In genomic region chr9:128913048-128913900, GRCh38 we compare ENCODE assay signal across 10 cellular contexts. TPM values are rescaled to one million over a fixed set of nuclear protein-coding genes. Genes with fewer than 3 reads are reported as not detected.
DNase-seq lines count a peak whose midpoint lies in the region; ATAC-seq and TF ChIP-seq lines count a peak whose summit lies in the region.
"Had no signal": no experiment of that assay in that cellular context is flagged by ENCODE, and none has a peak within 500 bp of the region (broad histone marks: within the 10 kb centered on the region; RNA-seq: fewer than 3 reads in every experiment).

No MANE protein-coding gene starts in this region.

- peak overlapping the region; percentile 69 for H3K27ac Mint-ChIP-seq in activated naive CD8-positive, alpha-beta T cell
- H3K27ac Mint-ChIP-seq in immature natural killer cell, result peak overlapping the region; percentile 80 to 87 (median 84)

- TF ChIP-seq CTCF in spleen (IDR thresholded peaks at IDR 0.05 in 8 of 11, conservative IDR thresholded peaks at IDR 0.05 in 3 of 11), result no peak

- ATAC-seq in HG03439 (IDR thresholded peaks at IDR 0.05; ENCODE audit: unreplicated experiment), result no peak
- no peak for ATAC-seq in HG03108 (IDR thresholded peaks at IDR 0.05; ENCODE audit: unreplicated experiment)

- intact Hi-C loops in spleen (cut with DNase I; ENCODE audit: low total_unique reads), result no loop called here

- H3K4me1 ChIP-seq in spleen, result peaks cover 28 to 88% (median 62%) of the 10 kb centered on the region in 6 donors

- peak overlapping the region in 7 of 8 donors; percentile 6 to 77 (median 74) for H3K27ac ChIP-seq in spleen
- H3K27ac ChIP-seq: cardiac muscle cell had no signal

- peaks cover 7% of the 10 kb centered on the region for H3K36me3 Mint-ChIP-seq in activated naive CD8-positive, alpha-beta T cell
- H3K36me3 Mint-ChIP-seq in immature natural killer cell, result peaks cover 6 to 37% (median 12%) of the 10 kb centered on the region in 3 donors

- DNase-seq in H7 (peak; percentile 42), immature natural killer cell (no peak), spleen (no peak), NCI-H146 (lab: John Stamatoyannopoulos, UW) (no peak)
- no peak for DNase-seq in stimulated activated CD4-positive, alpha-beta T cell treated with anti-CD3 and anti-CD28 coated beads, Interleukin-4, amount 100 ng/mL, for 24 hours
- DNase-seq: NCI-H1092 treated with DMSO at 0.1 percent for 48 hours had no signal

- no peaks in the 10 kb centered on the region for H3K27me3 Mint-ChIP-seq in activated naive CD8-positive, alpha-beta T cell
- H3K27me3 Mint-ChIP-seq in immature natural killer cell (ENCODE audit: low read depth in 3 of 3), result peaks cover 2 to 4% (median 3%) of the 10 kb centered on the region in 3 donors

- TF ChIP-seq POLR2A in spleen (IDR thresholded peaks at IDR 0.05), result no peak

- H3K9me3 ChIP-seq in spleen, result no peaks in the 10 kb centered on the region

- H3K27me3 ChIP-seq in H7 (ENCODE audit: control insufficient read depth, insufficient read depth, low read length) (no peaks in the 10 kb centered on the region), spleen (replicated peaks in 1 of 7) (no peaks in the 10 kb centered on the region)
- H3K27me3 ChIP-seq: cardiac muscle cell had no signal

- H3K36me3 ChIP-seq in H7 (replicated peaks; ENCODE audit: control insufficient read depth, insufficient read depth, low read length) (peaks cover 20% of the 10 kb centered on the region), spleen (peaks cover 0 to 96% (median 47%) of the 10 kb centered on the region in 6 donors)

- WGBS in spleen, 5 donors, result 61 to 85% (median 72%) methylated on average over 15 of the region's 15 CpGs

- H3K4me3 Mint-ChIP-seq in activated naive CD8-positive, alpha-beta T cell, result peak overlapping the region; percentile 9
- peak overlapping the region in 1 of 5 donors; percentile 33 for H3K4me3 Mint-ChIP-seq in immature natural killer cell

- H3K9me3 Mint-ChIP-seq in activated naive CD8-positive, alpha-beta T cell (ENCODE audit: low read depth), result no peaks in the 10 kb centered on the region
- H3K9me3 Mint-ChIP-seq in immature natural killer cell, result no peaks in the 10 kb centered on the region

- H3K4me1 Mint-ChIP-seq in activated naive CD8-positive, alpha-beta T cell (ENCODE audit: low read depth), result peaks cover 43% of the 10 kb centered on the region
- H3K4me1 Mint-ChIP-seq in immature natural killer cell, result peaks cover 43 to 50% of the 10 kb centered on the region in 2 donors

- H3K4me3 ChIP-seq in H7 (ENCODE audit: insufficient read depth, low read depth, low read length), result no peak overlapping the region
- no peak overlapping the region for H3K4me3 ChIP-seq in spleen
- H3K4me3 ChIP-seq: cardiac muscle cell had no signal

RNA-seq across cellular contexts. Expression of gene PHYHD1, which starts 7.5 kb away (rescaled TPM):
- total RNA-seq in H7 (2014; rRNA removed; shearing (Covaris generic)), result 24.3 and 27.2 TPM in 2 replicates
- polyA plus RNA-seq in immature natural killer cell (1 to 10 TPM; 2.7 to 7.1 (median 4.1) TPM), spleen (10 to 100 TPM; 12.0 to 13.2 (median 13.2) TPM)
- total RNA-seq in spleen, result 10 to 100 TPM in 5 of 7 donors, 1 to 10 TPM in 2; 7.2 to 22.3 (median 10.9) TPM

RNA-seq across cellular contexts. Expression of gene LRRC8A, which starts 31.3 kb away (rescaled TPM):
- 67.2 and 76.0 TPM in 2 replicates for total RNA-seq in H7 (2014; rRNA removed; shearing (Covaris generic))
- polyA plus RNA-seq in immature natural killer cell, result 10 to 100 TPM; 29.3 to 98.2 (median 34.6) TPM
- 10 to 100 TPM; 22.8 to 59.0 (median 39.1) TPM for total RNA-seq in spleen
- polyA plus RNA-seq in spleen, result 10 to 100 TPM in 1 of 3 donors, 1 to 10 TPM in 2; 3.5 to 10.3 (median 5.8) TPM

RNA-seq across cellular contexts. Expression of gene KYAT1, which starts 31.5 kb away (rescaled TPM):
- 47.9 and 49.0 TPM in 2 replicates for total RNA-seq in H7 (2014; rRNA removed; shearing (Covaris generic))
- polyA plus RNA-seq in immature natural killer cell (10 to 100 TPM in 1 of 3 donors, 1 to 10 TPM in 2; 9.6 to 10.1 (median 10.0) TPM), spleen (10 to 100 TPM in 1 of 3 donors, 1 to 10 TPM in 2; 6.6 to 19.9 (median 7.9) TPM)
- total RNA-seq in spleen, result 1 to 10 TPM; 4.7 to 8.7 (median 6.4) TPM

RNA-seq across cellular contexts. Expression of gene DOLK, which starts 34.1 kb away (rescaled TPM):
- total RNA-seq in H7 (2014; rRNA removed; shearing (Covaris generic)), result 18.6 and 20.9 TPM in 2 replicates
- polyA plus RNA-seq in immature natural killer cell (10 to 100 TPM in 1 of 3 donors, 1 to 10 TPM in 2; 9.5 to 18.0 (median 10.0) TPM), spleen (1 to 10 TPM; 5.3 to 8.4 (median 6.5) TPM)
- 10 to 100 TPM in 5 of 7 donors, 1 to 10 TPM in 2; 8.0 to 16.3 (median 12.6) TPM for total RNA-seq in spleen

RNA-seq across cellular contexts. Expression of gene NUP188, which starts 34.2 kb away (rescaled TPM):
- 81.3 and 87.9 TPM in 2 replicates for total RNA-seq in H7 (2014; rRNA removed; shearing (Covaris generic))
- 10 to 100 TPM; 12.2 to 31.8 (median 18.6) TPM for polyA plus RNA-seq in immature natural killer cell
- total RNA-seq in spleen, result 10 to 100 TPM; 44.2 to 72.5 (median 58.7) TPM
- 10 to 100 TPM; 11.0 to 16.4 (median 11.1) TPM for polyA plus RNA-seq in spleen
